Comparison of ENCODE assay signal across 31 cellular contexts in genomic region chr6:7331452-7331851, GRCh38. TPM values are rescaled to one million over a fixed set of nuclear protein-coding genes. Genes with fewer than 3 reads are reported as not detected.
"Had no signal": no experiment of that assay in that cellular context is flagged by ENCODE, and none has a peak within 500 bp of the region (broad histone marks: within the 10 kb centered on the region; RNA-seq: fewer than 3 reads in every experiment).

No MANE protein-coding gene starts in this region.

- H3K9me3 Mint-ChIP-seq: activated CD4-positive, alpha-beta memory T cell treated with anti-CD3 and anti-CD28 coated beads, Interleukin-2, amount 10 ng/mL, durations not matched to agents 7 days and 5 days; activated CD4-positive, alpha-beta T cell treated with anti-CD3 and anti-CD28 coated beads, Interleukin-2, amount 10 ng/mL, durations not matched to agents 7 days and 5 days; activated T-cell treated with anti-CD3 and anti-CD28 coated beads, Interleukin-2, amount 50 U/mL, for 4 hours; activated T-helper 17 cell treated with anti-CD3 and anti-CD28 coated beads, Interleukin-2, amount 50 U/mL, for 72 hours; brain; central memory CD8-positive, alpha-beta T cell had no signal

- H3K4me3 Mint-ChIP-seq: activated CD4-positive, alpha-beta memory T cell treated with anti-CD3 and anti-CD28 coated beads, Interleukin-2, amount 10 ng/mL, durations not matched to agents 7 days and 5 days; activated CD4-positive, alpha-beta T cell treated with anti-CD3 and anti-CD28 coated beads, Interleukin-2, amount 10 ng/mL, durations not matched to agents 7 days and 5 days; activated naive CD8-positive, alpha-beta T cell; activated T-cell treated with anti-CD3 and anti-CD28 coated beads, Interleukin-2, amount 50 U/mL, for 4 hours; activated T-helper 17 cell treated with anti-CD3 and anti-CD28 coated beads, Interleukin-2, amount 50 U/mL, for 72 hours; brain; central memory CD8-positive, alpha-beta T cell had no signal

- H3K4me3 ChIP-seq: adrenal gland, ascending aorta, coronary artery, esophagus squamous epithelium, gastroesophageal sphincter had no signal

- H3K4me1 Mint-ChIP-seq: activated CD4-positive, alpha-beta memory T cell treated with anti-CD3 and anti-CD28 coated beads, Interleukin-2, amount 10 ng/mL, durations not matched to agents 7 days and 5 days; activated CD4-positive, alpha-beta T cell treated with anti-CD3 and anti-CD28 coated beads, Interleukin-2, amount 10 ng/mL, durations not matched to agents 7 days and 5 days; activated T-helper 17 cell treated with anti-CD3 and anti-CD28 coated beads, Interleukin-2, amount 50 U/mL, for 72 hours; brain; central memory CD8-positive, alpha-beta T cell had no signal

- H3K27me3 ChIP-seq: adrenal gland, ascending aorta, esophagus squamous epithelium, gastroesophageal sphincter had no signal

- H3K4me1 ChIP-seq: adrenal gland, ascending aorta, gastroesophageal sphincter had no signal

- H3K36me3 ChIP-seq: adrenal gland, ascending aorta, esophagus squamous epithelium, gastroesophageal sphincter had no signal

- H3K27ac Mint-ChIP-seq: activated CD4-positive, alpha-beta memory T cell treated with anti-CD3 and anti-CD28 coated beads, Interleukin-2, amount 10 ng/mL, durations not matched to agents 7 days and 5 days; activated CD4-positive, alpha-beta T cell treated with anti-CD3 and anti-CD28 coated beads, Interleukin-2, amount 10 ng/mL, durations not matched to agents 7 days and 5 days; activated naive CD8-positive, alpha-beta T cell; activated T-helper 17 cell treated with anti-CD3 and anti-CD28 coated beads, Interleukin-2, amount 50 U/mL, for 72 hours had no signal

- H3K27me3 Mint-ChIP-seq: central memory CD8-positive, alpha-beta T cell had no signal

- DNase-seq: activated CD4-positive, alpha-beta memory T cell treated with anti-CD3 and anti-CD28 coated beads, Interleukin-2, amount 10 ng/mL, durations not matched to agents 7 days and 5 days; activated CD4-positive, alpha-beta T cell treated with anti-CD3 and anti-CD28 coated beads for 1 hour; activated CD4-positive, alpha-beta T cell treated with anti-CD3 and anti-CD28 coated beads for 4 hours; activated CD4-positive, alpha-beta T cell treated with anti-CD3 and anti-CD28 coated beads, Interleukin-2, amount 10 ng/mL, durations not matched to agents 7 days and 5 days; activated CD4-positive, alpha-beta T cell treated with anti-CD3 and anti-CD28 coated beads, Interleukin-2, amount 50 U/mL, for 4 hours; activated CD8-positive, alpha-beta memory T cell treated with anti-CD3 and anti-CD28 coated beads, Interleukin-2, amount 50 U/mL, for 48 hours; activated effector memory CD4-positive, alpha-beta T cell treated with Interleukin-2 at 50 U/mL for 16 hours; activated gamma-delta T cell treated with Interleukin-2 at 50 U/mL for 16 hours; activated naive CD4-positive, alpha-beta T cell treated with anti-CD3 and anti-CD28 coated beads, Interleukin-2, amount 50 U/mL, for 16 hours; activated naive CD4-positive, alpha-beta T cell treated with Interleukin-2 at 50 U/mL for 16 hours; activated T-cell treated with anti-CD3 and anti-CD28 coated beads for 4 hours; activated T-cell treated with anti-CD3 and anti-CD28 coated beads, Interleukin-2, amount 50 U/mL, for 4 hours; adrenal gland; dermis blood vessel endothelial cell; effector CD8-positive, alpha-beta T cell; esophagus squamous epithelium; foreskin melanocyte; T-helper 2 cell had no signal

- H3K9me3 ChIP-seq: adrenal gland, ascending aorta, esophagus squamous epithelium, gastroesophageal sphincter had no signal

- H3K36me3 Mint-ChIP-seq: activated naive CD8-positive, alpha-beta T cell; brain had no signal

- ATAC-seq: activated T-cell treated with anti-CD3 and anti-CD28 coated beads, Interleukin-2, amount 50 U/mL, for 4 hours; activated T-helper 17 cell treated with anti-CD3 and anti-CD28 coated beads, Interleukin-2, amount 50 U/mL, for 72 hours; gastroesophageal sphincter had no signal

- H3K27ac ChIP-seq: adrenal gland, ascending aorta, coronary artery, epithelial cell of prostate, gastroesophageal sphincter had no signal

RNA-seq across cellular contexts. Expression of gene CAGE1, which starts 58.1 kb away (rescaled TPM):
- total RNA-seq: ascending aorta, bronchial epithelial cell, cardiac septum, endothelial cell of umbilical vein, gastroesophageal sphincter, glomerular endothelial cell had no signal
- polyA plus RNA-seq: adrenal gland, endothelial cell of umbilical vein, fibroblast of lung had no signal
